18 cellular contexts compared by ENCODE assay signal in genomic region chr6:44309092-44309491, GRCh38. TPM values are rescaled to one million over a fixed set of nuclear protein-coding genes. Genes with fewer than 3 reads are reported as not detected.
DNase-seq lines count a peak whose midpoint lies in the region; ATAC-seq and TF ChIP-seq lines count a peak whose summit lies in the region.
"Had no signal": no experiment of that assay in that cellular context is flagged by ENCODE, and none has a peak within 500 bp of the region (broad histone marks: within the 10 kb centered on the region; RNA-seq: fewer than 3 reads in every experiment).

No MANE protein-coding gene starts in this region.

- H3K4me3 ChIP-seq in HCT116 (replicated peaks in 1 of 2; ENCODE audit: low read depth in 1 of 2, low read length in 2 of 2) (no peak overlapping the region), astrocyte of the spinal cord (ENCODE audit: low read depth, low read length) (no peak overlapping the region)
- no peak overlapping the region for H3K4me3 ChIP-seq in effector memory CD4-positive, alpha-beta T cell (ENCODE audit: insufficient read depth, low read depth, low read length, poor library complexity, severe bottlenecking)
- H3K4me3 ChIP-seq: ovary, spleen had no signal

- no peaks in the 10 kb centered on the region for H3K9me3 Mint-ChIP-seq in activated CD8-positive, alpha-beta T cell treated with anti-CD3 and anti-CD28 coated beads, Interleukin-2, amount 10 ng/mL, durations not matched to agents 7 days and 5 days (ENCODE audit: insufficient read depth)
- H3K9me3 Mint-ChIP-seq: IgD-negative memory B cell, memory B cell had no signal

- peaks cover 6 to 16% of the 10 kb centered on the region in 2 experiments for H3K4me1 ChIP-seq in HCT116 (ENCODE audit: control insufficient read depth in 1 of 2, insufficient read depth in 2 of 2, low read length in 2 of 2)
- H3K4me1 ChIP-seq in effector memory CD4-positive, alpha-beta T cell (ENCODE audit: control insufficient read depth, insufficient read depth, low read length, poor library complexity, severe bottlenecking) = peaks cover 11% of the 10 kb centered on the region
- H3K4me1 ChIP-seq: BE2C had no signal

- CTCF ChIA-PET in HCT116 (lab: Charles Lee) = no interaction called here
- CTCF ChIA-PET in activated CD8-positive, alpha-beta T cell treated with anti-CD3 and anti-CD28 coated beads, Interleukin-2, amount 10 ng/mL, durations not matched to agents 7 days and 5 days (lab: Charles Lee) = interaction anchor here (0.8 to 1.6 kb wide), 3 partner anchors 11 to 52 kb away, joined by 3 to 10 read pairs (median 4); partner anchors contain the start of gene SLC35B2

- H3K27me3 Mint-ChIP-seq in activated CD8-positive, alpha-beta T cell treated with anti-CD3 and anti-CD28 coated beads, Interleukin-2, amount 10 ng/mL, durations not matched to agents 7 days and 5 days (ENCODE audit: low read depth) = no peaks in the 10 kb centered on the region
- H3K27me3 Mint-ChIP-seq: IgD-negative memory B cell, memory B cell had no signal

- TF ChIP-seq CTCF in HCT116 (IDR thresholded peaks at IDR 0.05 in 2 of 3, conservative IDR thresholded peaks at IDR 0.05 in 1 of 3; ENCODE audit: borderline replicate concordance in 1 of 3, insufficient read depth in 1 of 3, low read depth in 2 of 3, low read length in 2 of 3) = no peak
- TF ChIP-seq CTCF in astrocyte of the spinal cord (IDR thresholded peaks at IDR 0.05; ENCODE audit: low read depth, low read length) = no peak

- peaks cover 19% of the 10 kb centered on the region for H3K79me2 ChIP-seq in HCT116 (ENCODE audit: insufficient read depth, low read length)

- no peak overlapping the region for H3K4me2 ChIP-seq in HCT116 (ENCODE audit: low read length)

- POLR2A ChIA-PET in HCT116 (lab: Charles Lee) = interaction anchor here (1.0 kb wide), 1 partner anchor 17 kb away, joined by 3 read pairs; no protein-coding TSS in a partner anchor
- POLR2A ChIA-PET in activated CD8-positive, alpha-beta T cell treated with anti-CD3 and anti-CD28 coated beads, Interleukin-2, amount 10 ng/mL, durations not matched to agents 7 days and 5 days (lab: Charles Lee) = no interaction called here

- peaks cover 31 to 53% of the 10 kb centered on the region in 2 experiments; a peak in 3 of 4 replicates for H3K36me3 ChIP-seq in HCT116 (ENCODE audit: control insufficient read depth in 1 of 2, insufficient read depth in 2 of 2, low read length in 2 of 2)
- H3K36me3 ChIP-seq in effector memory CD4-positive, alpha-beta T cell (ENCODE audit: control insufficient read depth, insufficient read depth, low read length) = peaks cover 54% of the 10 kb centered on the region
- H3K36me3 ChIP-seq: ovary had no signal

- no peak for ATAC-seq in HCT116
- no peak for ATAC-seq in activated CD8-positive, alpha-beta T cell treated with anti-CD3 and anti-CD28 coated beads, Interleukin-2, amount 10 ng/mL, durations not matched to agents 7 days and 5 days
- ATAC-seq: PC-3 had no signal

- H4K20me1 ChIP-seq in HCT116 (ENCODE audit: insufficient read depth) = no peaks in the 10 kb centered on the region

- intact Hi-C loops in HCT116 (cut with micrococcal nuclease) = no loop called here

- RAD21 ChIA-PET in HCT116 (lab: Charles Lee; ENCODE audit: low non-redundant PET in 1 of 2, low total read pairs in 2 of 2, uncharacterized antibody in 2 of 2, unreplicated experiment in 2 of 2) = no interaction called here

- no peak overlapping the region for H3K9ac ChIP-seq in HCT116 (ENCODE audit: low read length)

- DNase-seq in AG08395 (ENCODE audit: low spot score) = peak; percentile 86
- no peak for DNase-seq in HCT116 (ENCODE audit: low read depth, low spot score)
- peak; percentile 49 for DNase-seq in astrocyte of the spinal cord (ENCODE audit: low read depth, low spot score)
- DNase-seq in iris pigment epithelial cell (ENCODE audit: low read depth) = peak; percentile 51
- DNase-seq in T-helper 9 cell = no peak
- DNase-seq in SW480 (ENCODE audit: low spot score) = no peak
- DNase-seq in effector memory CD4-positive, alpha-beta T cell = no peak
- DNase-seq in activated CD8-positive, alpha-beta T cell treated with anti-CD3 and anti-CD28 coated beads, Interleukin-2, amount 10 ng/mL, durations not matched to agents 7 days and 5 days = no peak
- DNase-seq: activated CD4-positive, alpha-beta T cell treated with anti-CD3 and anti-CD28 coated beads for 48 hours; activated T-cell treated with anti-CD3 and anti-CD28 coated beads, Interleukin-2, amount 50 U/mL, for 48 hours; BE2C; NCI-H1105 treated with DMSO at 0.1 percent for 48 hours; ovary; PC-3; spleen had no signal

- no peak for TF ChIP-seq POLR2A in HCT116 (IDR thresholded peaks at IDR 0.05; ENCODE audit: borderline replicate concordance, extremely low read depth, insufficient read depth, insufficient read length)

- no peak overlapping the region for H3K4me3 Mint-ChIP-seq in activated CD8-positive, alpha-beta T cell treated with anti-CD3 and anti-CD28 coated beads, Interleukin-2, amount 10 ng/mL, durations not matched to agents 7 days and 5 days
- H3K4me3 Mint-ChIP-seq: IgD-negative memory B cell, memory B cell had no signal

- no peak overlapping the region for H3K27ac Mint-ChIP-seq in activated CD8-positive, alpha-beta T cell treated with anti-CD3 and anti-CD28 coated beads, Interleukin-2, amount 10 ng/mL, durations not matched to agents 7 days and 5 days
- H3K27ac Mint-ChIP-seq: IgD-negative memory B cell, memory B cell had no signal

- H3K27me3 ChIP-seq in HCT116 (ENCODE audit: insufficient read depth, low read length) = no peaks in the 10 kb centered on the region
- no peaks in the 10 kb centered on the region for H3K27me3 ChIP-seq in effector memory CD4-positive, alpha-beta T cell (replicated peaks; ENCODE audit: control insufficient read depth, insufficient read depth, low read length, poor library complexity, severe bottlenecking)
- H3K27me3 ChIP-seq: BE2C, ovary, spleen had no signal

- BruUV-seq in HCT116 (replicated peaks; lab: Mats Ljungman, UMichigan) = no TSS peak

- H3K36me3 Mint-ChIP-seq in activated CD8-positive, alpha-beta T cell treated with anti-CD3 and anti-CD28 coated beads, Interleukin-2, amount 10 ng/mL, durations not matched to agents 7 days and 5 days (ENCODE audit: low read depth) = peaks cover 31% of the 10 kb centered on the region

- H2AFZ ChIP-seq in HCT116 (ENCODE audit: low read depth, low read length, poor library complexity, severe bottlenecking) = no peak overlapping the region

- H3K4me1 Mint-ChIP-seq in activated CD8-positive, alpha-beta T cell treated with anti-CD3 and anti-CD28 coated beads, Interleukin-2, amount 10 ng/mL, durations not matched to agents 7 days and 5 days (ENCODE audit: low read depth) = peaks cover 21% of the 10 kb centered on the region

- 0 out of 2 replicates have a peak overlapping the region, but pooled peaks have one; percentile 7 for H3K27ac ChIP-seq in HCT116 (ENCODE audit: low read depth, low read length)
- H3K27ac ChIP-seq in effector memory CD4-positive, alpha-beta T cell (ENCODE audit: insufficient read depth, low read length, poor library complexity, severe bottlenecking) = no peak overlapping the region
- H3K27ac ChIP-seq: ovary, spleen had no signal

- no peak for TF ChIP-seq RAD21 in HCT116 (IDR thresholded peaks at IDR 0.05; ENCODE audit: low read depth)

- in situ Hi-C loops in astrocyte of the spinal cord (cut with HindIII; ENCODE audit: low sequenced_read_pairs) = no loop called here

- H3K9me3 ChIP-seq in HCT116 (ENCODE audit: control insufficient read depth in 1 of 2, insufficient read depth in 1 of 2, low read depth in 1 of 2, low read length in 2 of 2) = no peaks in the 10 kb centered on the region
- no peaks in the 10 kb centered on the region for H3K9me3 ChIP-seq in effector memory CD4-positive, alpha-beta T cell (ENCODE audit: control insufficient read depth, low read length)
- H3K9me3 ChIP-seq: BE2C, ovary, spleen had no signal

- H3K9me2 ChIP-seq in HCT116 (ENCODE audit: insufficient read depth) = no peaks in the 10 kb centered on the region

TF ChIP-seq in HCT116, 20 proteins besides CTCF, POLR2A, EP300 and RAD21 (continues in another document):
- TF ChIP-seq SRF (IDR thresholded peaks at IDR 0.05; ENCODE audit: low read depth) (no peak), EZH2phosphoT487 (IDR thresholded peaks at IDR 0.05; ENCODE audit: borderline replicate concordance) (no peak), TCF7L2 (IDR thresholded peaks at IDR 0.05; ENCODE audit: borderline replicate concordance, extremely low read depth, insufficient read depth, insufficient read length) (no peak), SIN3A (IDR thresholded peaks at IDR 0.05; ENCODE audit: low read depth) (no peak), POLR2AphosphoS5 (IDR thresholded peaks at IDR 0.05; ENCODE audit: low read depth, low read length) (no peak), CEBPB (IDR thresholded peaks at IDR 0.05; ENCODE audit: low read depth) (no peak), EGR1 (IDR thresholded peaks at IDR 0.05; ENCODE audit: low read depth) (no peak)

RNA-seq across cellular contexts. Expression of gene AARS2, which starts 4.1 kb away (rescaled TPM):
- total RNA-seq in HCT116 (2021; ENCODE audit: unreplicated experiment) = 14.9 TPM
- 6.6 and 7.0 TPM in 2 replicates for polyA plus RNA-seq in HCT116 (2012)
- 10 to 100 TPM; 19.4 to 20.5 TPM for total RNA-seq in activated CD8-positive, alpha-beta T cell treated with anti-CD3 and anti-CD28 coated beads, Interleukin-2, amount 10 ng/mL, durations not matched to agents 7 days and 5 days

RNA-seq across cellular contexts. Expression of gene SPATS1, which starts 33.4 kb away (rescaled TPM):
- not detected for total RNA-seq in HCT116 (2021; ENCODE audit: unreplicated experiment)
- not detected in 2 replicates for polyA plus RNA-seq in HCT116 (2012)
- total RNA-seq in activated CD8-positive, alpha-beta T cell treated with anti-CD3 and anti-CD28 coated beads, Interleukin-2, amount 10 ng/mL, durations not matched to agents 7 days and 5 days = not detected
- total RNA-seq: PC-3; spleen; T-helper 1 cell treated with Interleukin-12 subunit alpha and Interleukin-12 subunit beta and Interleukin-4 antibody, amounts not matched to agents 30 ng/mL and 1 ng/mL, for 36 hours had no signal
- polyA plus RNA-seq: IgD-negative memory B cell, ovary, spleen had no signal

RNA-seq across cellular contexts. Expression of gene TMEM151B, which starts 38.8 kb away (rescaled TPM):
- not detected for total RNA-seq in HCT116 (2021; ENCODE audit: unreplicated experiment)
- polyA plus RNA-seq in HCT116 (2012) = 0.34 and 0.35 TPM in 2 replicates
- not detected for total RNA-seq in activated CD8-positive, alpha-beta T cell treated with anti-CD3 and anti-CD28 coated beads, Interleukin-2, amount 10 ng/mL, durations not matched to agents 7 days and 5 days
- total RNA-seq: PC-3; T-helper 1 cell treated with Interleukin-12 subunit alpha and Interleukin-12 subunit beta and Interleukin-4 antibody, amounts not matched to agents 30 ng/mL and 1 ng/mL, for 36 hours had no signal
- polyA plus RNA-seq: IgD-negative memory B cell had no signal

RNA-seq across cellular contexts. Expression of gene NFKBIE, which starts 43.7 kb away (rescaled TPM):
- total RNA-seq in HCT116 (2021; ENCODE audit: unreplicated experiment) = 7.6 TPM
- polyA plus RNA-seq in HCT116 (2012) = 6.2 and 8.2 TPM in 2 replicates
- 10 to 100 TPM; 14.1 to 16.9 TPM for total RNA-seq in activated CD8-positive, alpha-beta T cell treated with anti-CD3 and anti-CD28 coated beads, Interleukin-2, amount 10 ng/mL, durations not matched to agents 7 days and 5 days

RNA-seq across cellular contexts. Expression of gene SLC35B2, which starts 51.8 kb away (rescaled TPM):
- 50.5 TPM for total RNA-seq in HCT116 (2021; ENCODE audit: unreplicated experiment)
- polyA plus RNA-seq in HCT116 (2012) = 35.2 and 47.5 TPM in 2 replicates
- total RNA-seq in activated CD8-positive, alpha-beta T cell treated with anti-CD3 and anti-CD28 coated beads, Interleukin-2, amount 10 ng/mL, durations not matched to agents 7 days and 5 days = 10 to 100 TPM; 31.6 to 32.8 TPM

Comparison
In these comparisons a context has a peak if more than half of its experiments do, and no peak if none do; other contexts are left out.
1. DNase-seq: peak in AG08395 (single experiment), astrocyte of the spinal cord (single experiment) and iris pigment epithelial cell (single experiment); none in HCT116 (single experiment), T-helper 9 cell (single experiment), SW480 (single experiment), effector memory CD4-positive, alpha-beta T cell (0 of 3) and activated CD8-positive, alpha-beta T cell treated with anti-CD3 and anti-CD28 coated beads, Interleukin-2, amount 10 ng/mL, durations not matched to agents 7 days and 5 days (single experiment).